In the genomic region with DNA sequence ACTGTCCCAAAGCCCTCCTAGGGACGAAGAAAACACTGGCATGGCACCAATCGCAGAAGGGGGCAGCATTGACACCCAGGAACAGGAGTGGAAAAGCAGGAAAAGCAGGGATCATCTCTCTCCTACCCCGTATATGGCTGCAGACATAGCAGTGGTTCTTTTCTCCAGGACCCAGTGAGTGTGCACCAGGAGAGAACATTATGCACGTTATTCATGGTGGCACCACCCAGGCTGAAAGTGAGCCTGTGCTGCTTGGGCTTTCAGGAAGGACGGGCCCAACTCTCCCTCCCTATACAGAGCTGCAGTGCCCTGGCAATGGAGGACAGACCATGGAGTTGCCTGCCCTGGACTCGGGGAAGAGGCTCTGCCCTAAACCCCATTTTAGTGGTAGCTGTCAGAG, we compare ENCODE assay signal across 7 cellular contexts.
A peak's percentile ranks its signal among the peaks of the same experiment; 100 is the strongest.
DNase-seq lines count a peak whose midpoint lies in the region; ATAC-seq, FAIRE-seq and TF ChIP-seq lines count a peak whose summit lies in the region.
"Not testable (repeated sequence)": the region's sequence is repeated elsewhere in the genome, so short reads cannot be mapped to it uniquely, and the experiment has no call there.

No MANE protein-coding gene starts in this region.

- POLR2A ChIA-PET in A549 (lab: Yijun Ruan, JAX), result not testable (repeated sequence)

- not testable (repeated sequence) for TF ChIP-seq CTCF in A549 (IDR thresholded peaks at IDR 0.05); endodermal cell (conservative IDR thresholded peaks at IDR 0.05); lower lobe of right lung (IDR thresholded peaks at IDR 0.05); omental fat pad (IDR thresholded peaks at IDR 0.05)

- not testable (repeated sequence) for H3K27me3 Mint-ChIP-seq in endodermal cell (ENCODE audit: insufficient read depth)

- H3K4me2 ChIP-seq in A549, result not testable (repeated sequence)

- FAIRE-seq in A549 (lab: Jason Lieb, UNC), result not testable (repeated sequence)

- not testable (repeated sequence) for DNase-seq in A549 (ENCODE audit: low read depth in 1 of 2, low spot score in 1 of 2); endodermal cell; lower lobe of right lung; omental fat pad (ENCODE audit: low spot score)
- DNase-seq in SJCRH30, result peak in 1 of 2 experiments; percentile 14

- TF ChIP-seq EP300 in A549 (IDR thresholded peaks at IDR 0.05), result not testable (repeated sequence)

- CTCF ChIA-PET in A549 (lab: Yijun Ruan, JAX), result not testable (repeated sequence)

- not testable (repeated sequence) for H3K27me3 ChIP-seq in HUES6 (ENCODE audit: control insufficient read depth, insufficient read depth, low read length); SJCRH30; endodermal cell (ENCODE audit: control insufficient read depth, insufficient read depth, low read length, poor library complexity, severe bottlenecking); iPS-15b (ENCODE audit: control insufficient read depth, insufficient read depth, low read length); lower lobe of right lung (ENCODE audit: low read depth)

- not testable (repeated sequence) for H3K27ac ChIP-seq in A549; HUES6 (ENCODE audit: low read depth, low read length); SJCRH30; endodermal cell (ENCODE audit: low read depth, low read length); lower lobe of right lung

- TF ChIP-seq RAD21 in A549 (conservative IDR thresholded peaks at IDR 0.05 in 1 of 2, IDR thresholded peaks at IDR 0.05 in 1 of 2), result not testable (repeated sequence)

- not testable (repeated sequence) for H3K9ac ChIP-seq in HUES6 (ENCODE audit: low read length); endodermal cell (ENCODE audit: extremely low read depth, low read length, poor library complexity, severe bottlenecking); iPS-15b (ENCODE audit: low read depth, low read length)

- H3K4me3 ChIP-seq in A549; endodermal cell (ENCODE audit: low read length); lower lobe of right lung: not testable (repeated sequence)
- peak overlapping the region; percentile 63 for H3K4me3 ChIP-seq in HUES6 (ENCODE audit: low read depth, low read length)
- H3K4me3 ChIP-seq in SJCRH30, result peak overlapping the region; percentile 72
- peak overlapping the region; percentile 32 for H3K4me3 ChIP-seq in iPS-15b (ENCODE audit: low read depth, low read length)

- H3K9me3 Mint-ChIP-seq in endodermal cell, result not testable (repeated sequence)

- H3K4me3 Mint-ChIP-seq in endodermal cell, result peak overlapping the region; percentile 61

- not testable (repeated sequence) for H3K9me3 ChIP-seq in A549; HUES6 (ENCODE audit: control insufficient read depth, insufficient read depth, low read depth, low read length); SJCRH30 (replicated peaks); endodermal cell (ENCODE audit: control insufficient read depth, low read length); iPS-15b (ENCODE audit: control insufficient read depth, insufficient read depth, low read length); lower lobe of right lung

- not testable (repeated sequence) for TF ChIP-seq POLR2A in A549 (IDR thresholded peaks at IDR 0.05; ENCODE audit: low read length)

- H3K27ac Mint-ChIP-seq in endodermal cell, result not testable (repeated sequence)

- intact Hi-C loops in lower lobe of right lung (cut with DNase I), result not testable (repeated sequence)

- not testable (repeated sequence) for H3K4me1 Mint-ChIP-seq in endodermal cell

- H3K36me3 Mint-ChIP-seq in endodermal cell (ENCODE audit: low read depth), result not testable (repeated sequence)

- 70% methylated on average over 3 of the region's 6 CpGs for WGBS in A549 (ENCODE audit: missing lambda C conversion rate)
- WGBS in endodermal cell (ENCODE audit: insufficient coverage in 1 of 2, insufficient read length in 1 of 2), 2 experiments, result 43% methylated on average over 1 of the region's 6 CpGs; no CpG with 5 or more reads in 1 of the 2 experiments

- not testable (repeated sequence) for H3K4me1 ChIP-seq in A549; HUES6 (ENCODE audit: control insufficient read depth, insufficient read depth, low read length); SJCRH30; endodermal cell (ENCODE audit: control insufficient read depth, insufficient read depth, low read length); iPS-15b (ENCODE audit: control insufficient read depth, insufficient read depth, low read length); lower lobe of right lung

- peak; percentile 23 to 26 for ATAC-seq in A549
- ATAC-seq in lower lobe of right lung, result peak; percentile 36 to 47
- ATAC-seq in omental fat pad (ENCODE audit: low FRiP score), result peak; percentile 18

- not testable (repeated sequence) for H3K36me3 ChIP-seq in HUES6 (ENCODE audit: control insufficient read depth, insufficient read depth, low read length); SJCRH30; endodermal cell (ENCODE audit: control insufficient read depth, insufficient read depth, low read length); iPS-15b (ENCODE audit: control insufficient read depth, insufficient read depth, low read length); lower lobe of right lung
